Comparison of ENCODE assay signal across 20 cellular contexts in genomic region chr4:146511381-146511780, GRCh38.
"Had no signal": no experiment of that assay in that cellular context is flagged by ENCODE, and none has a peak within 500 bp of the region (broad histone marks: within the 10 kb centered on the region; RNA-seq: fewer than 3 reads in every experiment).

No MANE protein-coding gene starts in this region.

- H3K27ac ChIP-seq: ascending aorta, psoas muscle, spleen had no signal

- DNase-seq: activated CD4-positive, alpha-beta T cell treated with anti-CD3 and anti-CD28 coated beads for 48 hours; activated CD8-positive, alpha-beta T cell treated with anti-CD3 and anti-CD28 coated beads, Interleukin-2, amount 10 ng/mL, durations not matched to agents 7 days and 5 days; activated naive CD4-positive, alpha-beta T cell; activated naive CD8-positive, alpha-beta T cell treated with anti-CD3 and anti-CD28 coated beads, Interleukin-2, amount 50 U/mL, for 24 hours; endodermal cell; left colon; occipital lobe; psoas muscle; spleen; stimulated activated CD4-positive, alpha-beta T cell treated with anti-CD3 and anti-CD28 coated beads, Interleukin-2, amount 100 ng/mL, for 24 hours; stimulated activated naive CD4-positive, alpha-beta T cell; T-helper 9 cell had no signal

- H3K4me1 ChIP-seq: ascending aorta, psoas muscle, spleen had no signal

- H3K4me3 ChIP-seq: ascending aorta, psoas muscle, spleen had no signal

- H3K9me3 ChIP-seq: ascending aorta, psoas muscle, spleen had no signal

- FAIRE-seq: bronchial epithelial cell had no signal

- H3K4me3 Mint-ChIP-seq: activated CD8-positive, alpha-beta T cell treated with anti-CD3 and anti-CD28 coated beads, Interleukin-2, amount 10 ng/mL, durations not matched to agents 7 days and 5 days; activated naive CD8-positive, alpha-beta T cell treated with anti-CD3 and anti-CD28 coated beads, Interleukin-2, amount 50 U/mL, for 24 hours; activated T-helper 1 cell treated with anti-CD3 and anti-CD28 coated beads, Interleukin-12 subunit alpha, Interleukin-12 subunit beta, Interleukin-2, Interleukin-4 antibody, amounts not matched to agents 30 ng/mL and 10 ng/mL and 1 ng/mL, durations not matched to agents 14 hours and 24 hours and 36 hours; endodermal cell; memory B cell; nephron; type B pancreatic cell; WTC11 had no signal

- H3K36me3 ChIP-seq: ascending aorta had no signal

- H3K4me1 Mint-ChIP-seq: memory B cell, WTC11 had no signal

- H3K27me3 Mint-ChIP-seq: activated naive CD8-positive, alpha-beta T cell treated with anti-CD3 and anti-CD28 coated beads, Interleukin-2, amount 50 U/mL, for 24 hours; memory B cell; type B pancreatic cell had no signal

- H3K27me3 ChIP-seq: ascending aorta, spleen had no signal

- H3K36me3 Mint-ChIP-seq: WTC11 had no signal

- H3K27ac Mint-ChIP-seq: activated CD8-positive, alpha-beta T cell treated with anti-CD3 and anti-CD28 coated beads, Interleukin-2, amount 10 ng/mL, durations not matched to agents 7 days and 5 days; activated naive CD8-positive, alpha-beta T cell treated with anti-CD3 and anti-CD28 coated beads, Interleukin-2, amount 50 U/mL, for 24 hours; activated T-helper 1 cell treated with anti-CD3 and anti-CD28 coated beads, Interleukin-12 subunit alpha, Interleukin-12 subunit beta, Interleukin-2, Interleukin-4 antibody, amounts not matched to agents 30 ng/mL and 10 ng/mL and 1 ng/mL, durations not matched to agents 14 hours and 24 hours and 36 hours; endodermal cell; memory B cell; nephron; type B pancreatic cell; WTC11 had no signal

- ATAC-seq: activated CD8-positive, alpha-beta T cell treated with anti-CD3 and anti-CD28 coated beads, Interleukin-2, amount 10 ng/mL, durations not matched to agents 7 days and 5 days; activated naive CD8-positive, alpha-beta T cell treated with anti-CD3 and anti-CD28 coated beads, Interleukin-2, amount 50 U/mL, for 24 hours; left colon; psoas muscle; sciatic nerve; WTC11 had no signal
